1 cellular context compared by ENCODE assay signal in genomic region chr7:152435384-152436278, GRCh38.
TF ChIP-seq lines count a peak whose summit lies in the region.

KMT2C (minus strand) TSS chr7:152436003; CDS start chr7:152435786, 217 bp downstream.

TF ChIP-seq in K562, 482 proteins besides CTCF, POLR2A, EP300 and RAD21 (continued from another document):
- TF ChIP-seq ZNF518B (CRISPR knock-in tag; IDR thresholded peaks at IDR 0.05) = no peak
- no peak for TF ChIP-seq HNRNPK (IDR thresholded peaks at IDR 0.05; ENCODE audit: low read depth, low read length, poor library complexity, severe bottlenecking)
- no peak for TF ChIP-seq RBM15 (IDR thresholded peaks at IDR 0.05; ENCODE audit: insufficient read depth, low read length)
- no peak for TF ChIP-seq SMARCA4 (IDR thresholded peaks at IDR 0.05)
- TF ChIP-seq ZBTB2 (IDR thresholded peaks at IDR 0.05) = no peak
- no peak for TF ChIP-seq CCAR2 (IDR thresholded peaks at IDR 0.05; ENCODE audit: low read depth, low read length)
- TF ChIP-seq ZNF197 (CRISPR knock-in tag; IDR thresholded peaks at IDR 0.05; ENCODE audit: low read depth) = no peak
- TF ChIP-seq BMI1 (IDR thresholded peaks at IDR 0.05; ENCODE audit: low read length) = no peak
- TF ChIP-seq AFF1 (IDR thresholded peaks at IDR 0.05; ENCODE audit: low read depth in 1 of 2, partially characterized antibody in 2 of 2) = no peak
- TF ChIP-seq E2F6 (IDR thresholded peaks at IDR 0.05; ENCODE audit: borderline replicate concordance in 1 of 2, extremely low read depth in 1 of 2, insufficient read depth in 1 of 2, insufficient read length in 1 of 2, low read depth in 1 of 2, low read length in 1 of 2, poor library complexity in 1 of 2, severe bottlenecking in 1 of 2) = peak in 1 of 2 experiments; percentile 8
- no peak for TF ChIP-seq SMC3 (conservative IDR thresholded peaks at IDR 0.05; ENCODE audit: insufficient read depth, low read depth, low read length)
- no peak for TF ChIP-seq THAP12 (CRISPR knock-in tag; IDR thresholded peaks at IDR 0.05)
- TF ChIP-seq CEBPZ (IDR thresholded peaks at IDR 0.05; ENCODE audit: borderline replicate concordance, low read depth, low read length) = no peak
- TF ChIP-seq EWSR1 (IDR thresholded peaks at IDR 0.05; ENCODE audit: borderline replicate concordance, low read depth, partially characterized antibody) = no peak
- no peak for TF ChIP-seq POLR3A (IDR thresholded peaks at IDR 0.05; ENCODE audit: borderline replicate concordance, extremely low read depth, insufficient read depth, insufficient read length)
- TF ChIP-seq RHOXF2B (CRISPR knock-in tag; conservative IDR thresholded peaks at IDR 0.05) = no peak
- no peak for TF ChIP-seq DMBX1 (CRISPR knock-in tag; IDR thresholded peaks at IDR 0.05; ENCODE audit: borderline replicate concordance)
- TF ChIP-seq ERF (CRISPR knock-in tag; IDR thresholded peaks at IDR 0.05) = no peak
- TF ChIP-seq NFIC (IDR thresholded peaks at IDR 0.05) = peak; percentile 27
- no peak for TF ChIP-seq SMARCC2 (IDR thresholded peaks at IDR 0.05; ENCODE audit: low read depth)
- TF ChIP-seq KLF13 (tag; IDR thresholded peaks at IDR 0.05; ENCODE audit: borderline replicate concordance, low read depth) = no peak
- TF ChIP-seq ZNF253 (CRISPR knock-in tag; conservative IDR thresholded peaks at IDR 0.05) = no peak
- TF ChIP-seq PHB2 (IDR thresholded peaks at IDR 0.05; ENCODE audit: low read depth) = no peak
- TF ChIP-seq ZBTB9 (CRISPR knock-in tag; IDR thresholded peaks at IDR 0.05) = peak; percentile 50
- no peak for TF ChIP-seq U2AF1 (optimal IDR thresholded peaks at IDR 0.05; ENCODE audit: low read depth, low read length)
- TF ChIP-seq HDAC3 (IDR thresholded peaks at IDR 0.05; ENCODE audit: borderline replicate concordance, partially characterized antibody) = no peak
- TF ChIP-seq ZC3H4 (CRISPR knock-in tag; IDR thresholded peaks at IDR 0.05; ENCODE audit: borderline replicate concordance) = no peak
- peak in 2 of 3 experiments; percentile 46 to 59 for TF ChIP-seq YY1 (IDR thresholded peaks at IDR 0.05; ENCODE audit: borderline replicate concordance in 1 of 3, control insufficient read depth in 1 of 3, extremely low read depth in 1 of 3, insufficient read depth in 3 of 3, insufficient read length in 1 of 3, insufficient replicate concordance in 2 of 3, low read depth in 1 of 3, low read length in 2 of 3)
- TF ChIP-seq ETS1 (conservative IDR thresholded peaks at IDR 0.05; ENCODE audit: control insufficient read depth, low read depth, low read length) = no peak
- no peak for TF ChIP-seq ZNF551 (CRISPR knock-in tag; IDR thresholded peaks at IDR 0.05)
- peak; percentile 18 for TF ChIP-seq FIP1L1 (IDR thresholded peaks at IDR 0.05; ENCODE audit: low read depth, low read length, poor library complexity, severe bottlenecking)
- TF ChIP-seq GTF3C2 (IDR thresholded peaks at IDR 0.05; ENCODE audit: borderline replicate concordance, extremely low read depth, insufficient read length) = no peak
- TF ChIP-seq ARID2 (IDR thresholded peaks at IDR 0.05) = no peak
- TF ChIP-seq BRF1 (IDR thresholded peaks at IDR 0.05; ENCODE audit: borderline replicate concordance, extremely low read depth, insufficient read length) = no peak
TF ChIP-seq in K562: peak in this region for 38.
